ENCODE assay signal across 13 cellular contexts in genomic region chr2:105544591-105545377, GRCh38.
"Had no signal": no experiment of that assay in that cellular context is flagged by ENCODE, and none has a peak within 500 bp of the region (broad histone marks: within the 10 kb centered on the region; RNA-seq: fewer than 3 reads in every experiment).

No MANE protein-coding gene starts in this region.

- H3K36me3 ChIP-seq: left ventricle myocardium inferior, ovary, prostate gland, suprapubic skin, tibial nerve, uterus had no signal

- H3K4me2 ChIP-seq: hepatocyte had no signal

- H3K4me3 Mint-ChIP-seq: activated CD4-positive, alpha-beta memory T cell treated with anti-CD3 and anti-CD28 coated beads, Interleukin-2, amount 10 ng/mL, durations not matched to agents 7 days and 5 days; activated naive CD4-positive, alpha-beta T cell treated with anti-CD3 and anti-CD28 coated beads, Interleukin-2, amount 10 ng/mL, durations not matched to agents 7 days and 5 days; activated T-cell treated with anti-CD3 and anti-CD28 coated beads, Interleukin-2, amount 50 U/mL, for 4 hours; immature natural killer cell; natural killer cell treated with Interleukin-12 subunit alpha and Interleukin-12 subunit beta and Interleukin-15 and Interleukin-18, amount 100 ng/mL, for 72 hours; stimulated activated naive CD8-positive, alpha-beta T cell treated with anti-CD3 and anti-CD28 coated beads, Interleukin-15, amount 100 ng/mL, for 72 hours had no signal

- ATAC-seq: natural killer cell treated with Interleukin-12 subunit alpha and Interleukin-12 subunit beta and Interleukin-15 and Interleukin-18, amount 100 ng/mL, for 72 hours had no signal

- H3K27ac Mint-ChIP-seq: activated CD4-positive, alpha-beta memory T cell treated with anti-CD3 and anti-CD28 coated beads, Interleukin-2, amount 10 ng/mL, durations not matched to agents 7 days and 5 days; activated naive CD4-positive, alpha-beta T cell treated with anti-CD3 and anti-CD28 coated beads, Interleukin-2, amount 10 ng/mL, durations not matched to agents 7 days and 5 days; immature natural killer cell; natural killer cell treated with Interleukin-12 subunit alpha and Interleukin-12 subunit beta and Interleukin-15 and Interleukin-18, amount 100 ng/mL, for 72 hours; stimulated activated naive CD8-positive, alpha-beta T cell treated with anti-CD3 and anti-CD28 coated beads, Interleukin-15, amount 100 ng/mL, for 72 hours had no signal

- H3K36me3 Mint-ChIP-seq: activated naive CD4-positive, alpha-beta T cell treated with anti-CD3 and anti-CD28 coated beads, Interleukin-2, amount 10 ng/mL, durations not matched to agents 7 days and 5 days; immature natural killer cell; natural killer cell treated with Interleukin-12 subunit alpha and Interleukin-12 subunit beta and Interleukin-15 and Interleukin-18, amount 100 ng/mL, for 72 hours had no signal

- H3K27me3 ChIP-seq: hepatocyte, ovary, suprapubic skin, uterus had no signal

- H3K4me1 ChIP-seq: prostate gland, tibial nerve, uterus had no signal

- H3K4me3 ChIP-seq: hepatocyte, left ventricle myocardium inferior, ovary, prostate gland, suprapubic skin, tibial nerve, uterus had no signal

- H3K27me3 Mint-ChIP-seq: stimulated activated naive CD8-positive, alpha-beta T cell treated with anti-CD3 and anti-CD28 coated beads, Interleukin-15, amount 100 ng/mL, for 72 hours had no signal

- H3K27ac ChIP-seq: hepatocyte, left ventricle myocardium inferior, ovary, prostate gland, suprapubic skin, tibial nerve, uterus had no signal

- H3K79me2 ChIP-seq: hepatocyte had no signal

- H3K9me3 ChIP-seq: left ventricle myocardium inferior, ovary, prostate gland, suprapubic skin, tibial nerve, uterus had no signal

- H2AFZ ChIP-seq: hepatocyte had no signal
